In genomic region chr10:116385994-116386809, GRCh38 we compare ENCODE assay signal across 8 cellular contexts. TPM values are rescaled to one million over a fixed set of nuclear protein-coding genes. Genes with fewer than 3 reads are reported as not detected.
DNase-seq lines count a peak whose midpoint lies in the region; ATAC-seq and TF ChIP-seq lines count a peak whose summit lies in the region.

No MANE protein-coding gene starts in this region.

- BruUV-seq in Calu3 (replicated peaks; lab: Mats Ljungman, UMichigan) = no TSS peak

- peaks cover 24% of the 10 kb centered on the region for H3K27me3 Mint-ChIP-seq in Calu3 (ENCODE audit: unreplicated experiment)
- peaks cover 7% of the 10 kb centered on the region for H3K27me3 Mint-ChIP-seq in activated naive CD8-positive, alpha-beta T cell treated with anti-CD3 and anti-CD28 coated beads, Interleukin-2, amount 50 U/mL, for 24 hours

- no peak overlapping the region for H3K27ac Mint-ChIP-seq in Calu3 (ENCODE audit: unreplicated experiment)
- no peak overlapping the region for H3K27ac Mint-ChIP-seq in activated naive CD8-positive, alpha-beta T cell treated with anti-CD3 and anti-CD28 coated beads, Interleukin-2, amount 50 U/mL, for 24 hours

- H3K4me1 Mint-ChIP-seq in Calu3 (ENCODE audit: low read depth, unreplicated experiment) = no peaks in the 10 kb centered on the region
- H3K4me1 Mint-ChIP-seq in activated naive CD8-positive, alpha-beta T cell treated with anti-CD3 and anti-CD28 coated beads, Interleukin-2, amount 50 U/mL, for 24 hours = no peaks in the 10 kb centered on the region

- CTCF ChIA-PET in Calu3 (lab: Charles Lee) = no interaction called here

- H3K4me3 Mint-ChIP-seq in Calu3 (ENCODE audit: low read depth, unreplicated experiment) = no peak overlapping the region
- no peak overlapping the region for H3K4me3 Mint-ChIP-seq in activated naive CD8-positive, alpha-beta T cell treated with anti-CD3 and anti-CD28 coated beads, Interleukin-2, amount 50 U/mL, for 24 hours

- no peak overlapping the region for H3K4me3 ChIP-seq in epithelial cell of esophagus (ENCODE audit: low read length)

- H3K36me3 Mint-ChIP-seq in Calu3 (ENCODE audit: insufficient read depth, unreplicated experiment) = no peaks in the 10 kb centered on the region
- H3K36me3 Mint-ChIP-seq in activated naive CD8-positive, alpha-beta T cell treated with anti-CD3 and anti-CD28 coated beads, Interleukin-2, amount 50 U/mL, for 24 hours (ENCODE audit: low read depth) = no peaks in the 10 kb centered on the region

- DNase-seq in Calu3 (peak; percentile 5), H4 (ENCODE audit: low spot score) (peak; percentile 31), NCI-H69 (lab: John Stamatoyannopoulos, UW) (peak; percentile 34), epithelial cell of esophagus (ENCODE audit: low read depth) (peak; percentile 59), renal cortical epithelial cell (ENCODE audit: low read depth) (peak; percentile 49)
- no peak for DNase-seq in stimulated activated CD8-positive, alpha-beta memory T cell treated with anti-CD3 and anti-CD28 coated beads, Interleukin-4, amount 100 ng/mL, for 48 hours
- no peak for DNase-seq in activated naive CD8-positive, alpha-beta T cell treated with anti-CD3 and anti-CD28 coated beads, Interleukin-2, amount 50 U/mL, for 24 hours

- no peak for ATAC-seq in GM19467 (IDR thresholded peaks at IDR 0.05; ENCODE audit: unreplicated experiment)
- no peak for ATAC-seq in activated naive CD8-positive, alpha-beta T cell treated with anti-CD3 and anti-CD28 coated beads, Interleukin-2, amount 50 U/mL, for 24 hours

- TF ChIP-seq CTCF in Calu3 (IDR thresholded peaks at IDR 0.05; ENCODE audit: unreplicated experiment) (peak; percentile 18), epithelial cell of esophagus (IDR thresholded peaks at IDR 0.05; ENCODE audit: insufficient read depth, low read depth, low read length, missing control alignments) (peak; percentile 51)

- no peaks in the 10 kb centered on the region for H3K9me3 Mint-ChIP-seq in Calu3 (ENCODE audit: low read depth, unreplicated experiment)
- no peaks in the 10 kb centered on the region for H3K9me3 Mint-ChIP-seq in activated naive CD8-positive, alpha-beta T cell treated with anti-CD3 and anti-CD28 coated beads, Interleukin-2, amount 50 U/mL, for 24 hours

- intact Hi-C loops in Calu3 (cut with micrococcal nuclease; ENCODE audit: unreplicated experiment) = loop anchor here (1.0 to 10.0 kb wide), 5 partner anchors 589 to 1221 kb away; no protein-coding TSS in a partner anchor

RNA-seq across cellular contexts. Expression of gene PNLIPRP3, which starts 41.4 kb away (rescaled TPM):
- total RNA-seq in Calu3 (2022) (not detected in 2 replicates), renal cortical epithelial cell (not detected in 2 replicates)
- total RNA-seq in H4 (2014; rRNA removed; shearing (Covaris generic)) = not detected in 2 replicates

Comparison
In these comparisons a context has a peak if more than half of its experiments do, and no peak if none do; other contexts are left out.
1. DNase-seq: peak in Calu3 (single experiment), H4 (single experiment), NCI-H69 (single experiment), epithelial cell of esophagus (single experiment) and renal cortical epithelial cell (single experiment); none in stimulated activated CD8-positive, alpha-beta memory T cell treated with anti-CD3 and anti-CD28 coated beads, Interleukin-4, amount 100 ng/mL, for 48 hours (single experiment) and activated naive CD8-positive, alpha-beta T cell treated with anti-CD3 and anti-CD28 coated beads, Interleukin-2, amount 50 U/mL, for 24 hours (single experiment).